Comparison of ENCODE assay signal across 1 cellular context in genomic region chrX:6041630-6042029, GRCh38.
TF ChIP-seq lines count a peak whose summit lies in the region.

No MANE protein-coding gene starts in this region.

TF ChIP-seq in SK-N-SH treated with all-trans-retinoic acid at 6 μM for 48 hours, 23 proteins besides CTCF, POLR2A, EP300 and RAD21 (continued from another document):
- no peak for TF ChIP-seq RARB (CRISPR knock-in tag; IDR thresholded peaks at IDR 0.05)
